ENCODE assay signal across 1 cellular context in genomic region chr16:29910819-29911675, GRCh38.
TF ChIP-seq lines count a peak whose summit lies in the region.

No MANE protein-coding gene starts in this region.

TF ChIP-seq in H1, 55 proteins besides CTCF, POLR2A, EP300 and RAD21:
- no peak for TF ChIP-seq BCL11A (IDR thresholded peaks at IDR 0.05; ENCODE audit: low read depth in 2 of 2, low read length in 2 of 2)
- no peak for TF ChIP-seq FOSL1 (IDR thresholded peaks at IDR 0.05; ENCODE audit: insufficient read depth, low read depth, low read length)
- no peak for TF ChIP-seq TAF7 (optimal IDR thresholded peaks at IDR 0.05; ENCODE audit: borderline replicate concordance, low read depth, low read length)
- no peak for TF ChIP-seq BRCA1 (IDR thresholded peaks at IDR 0.05; ENCODE audit: low read depth, low read length)
- TF ChIP-seq RNF2 (IDR thresholded peaks at IDR 0.05; ENCODE audit: borderline replicate concordance, low read depth, low read length, missing control alignments, poor library complexity, severe bottlenecking), result no peak
